ENCODE assay signal across 28 cellular contexts in genomic region chr2:59339121-59339836, GRCh38.
"Had no signal": no experiment of that assay in that cellular context is flagged by ENCODE, and none has a peak within 500 bp of the region (broad histone marks: within the 10 kb centered on the region; RNA-seq: fewer than 3 reads in every experiment).

No MANE protein-coding gene starts in this region.

- H3K27ac Mint-ChIP-seq: activated CD4-positive, alpha-beta T cell treated with anti-CD3 and anti-CD28 coated beads, Interleukin-2, amount 10 ng/mL, durations not matched to agents 7 days and 5 days; activated CD8-positive, alpha-beta memory T cell treated with anti-CD3 and anti-CD28 coated beads, Interleukin-2, amount 10 ng/mL, durations not matched to agents 7 days and 5 days; activated CD8-positive, alpha-beta T cell treated with anti-CD3 and anti-CD28 coated beads for 36 hours; activated naive CD4-positive, alpha-beta T cell treated with anti-CD3 and anti-CD28 coated beads, Interleukin-2, amount 50 U/mL, for 24 hours; endodermal cell; naive thymus-derived CD4-positive, alpha-beta T cell; stimulated activated memory B cell treated with anti-CD40 and anti-IgM and Interleukin-4, amounts not matched to agents 10 μg/mL and 1 μg/mL and 100 μg/mL, for 72 hours had no signal

- H3K4me1 Mint-ChIP-seq: activated CD4-positive, alpha-beta T cell treated with anti-CD3 and anti-CD28 coated beads, Interleukin-2, amount 10 ng/mL, durations not matched to agents 7 days and 5 days; activated CD8-positive, alpha-beta memory T cell treated with anti-CD3 and anti-CD28 coated beads, Interleukin-2, amount 10 ng/mL, durations not matched to agents 7 days and 5 days; activated naive CD4-positive, alpha-beta T cell treated with anti-CD3 and anti-CD28 coated beads, Interleukin-2, amount 50 U/mL, for 24 hours had no signal

- H3K9me3 Mint-ChIP-seq: activated CD4-positive, alpha-beta T cell treated with anti-CD3 and anti-CD28 coated beads, Interleukin-2, amount 10 ng/mL, durations not matched to agents 7 days and 5 days; activated CD8-positive, alpha-beta T cell treated with anti-CD3 and anti-CD28 coated beads for 36 hours; activated naive CD4-positive, alpha-beta T cell treated with anti-CD3 and anti-CD28 coated beads, Interleukin-2, amount 50 U/mL, for 24 hours had no signal

- H3K4me3 Mint-ChIP-seq: activated CD4-positive, alpha-beta T cell treated with anti-CD3 and anti-CD28 coated beads, Interleukin-2, amount 10 ng/mL, durations not matched to agents 7 days and 5 days; activated CD8-positive, alpha-beta memory T cell treated with anti-CD3 and anti-CD28 coated beads, Interleukin-2, amount 10 ng/mL, durations not matched to agents 7 days and 5 days; activated CD8-positive, alpha-beta T cell treated with anti-CD3 and anti-CD28 coated beads for 36 hours; activated naive CD4-positive, alpha-beta T cell treated with anti-CD3 and anti-CD28 coated beads, Interleukin-2, amount 50 U/mL, for 24 hours; endodermal cell; naive thymus-derived CD4-positive, alpha-beta T cell; stimulated activated memory B cell treated with anti-CD40 and anti-IgM and Interleukin-4, amounts not matched to agents 10 μg/mL and 1 μg/mL and 100 μg/mL, for 72 hours had no signal

- H3K27me3 Mint-ChIP-seq: activated CD4-positive, alpha-beta T cell treated with anti-CD3 and anti-CD28 coated beads, Interleukin-2, amount 10 ng/mL, durations not matched to agents 7 days and 5 days; activated CD8-positive, alpha-beta memory T cell treated with anti-CD3 and anti-CD28 coated beads, Interleukin-2, amount 10 ng/mL, durations not matched to agents 7 days and 5 days; activated naive CD4-positive, alpha-beta T cell treated with anti-CD3 and anti-CD28 coated beads, Interleukin-2, amount 50 U/mL, for 24 hours had no signal

- H3K36me3 ChIP-seq: cardiac muscle cell, esophagus squamous epithelium, gastrocnemius medialis, left lung, sigmoid colon, stomach, suprapubic skin, transverse colon, WERI-Rb-1 had no signal

- H3K4me1 ChIP-seq: body of pancreas, esophagus squamous epithelium, gastrocnemius medialis, left lung, sigmoid colon, stomach, suprapubic skin, transverse colon had no signal

- DNase-seq: activated CD4-positive, alpha-beta T cell treated with anti-CD3 and anti-CD28 coated beads, Interleukin-2, amount 10 ng/mL, durations not matched to agents 7 days and 5 days; activated CD4-positive, CD25-positive, alpha-beta regulatory T cell treated with anti-CD3 and anti-CD28 coated beads, Interleukin-2, amount 50 U/mL, for 72 hours; activated CD8-positive, alpha-beta memory T cell treated with anti-CD3 and anti-CD28 coated beads, Interleukin-2, amount 10 ng/mL, durations not matched to agents 7 days and 5 days; activated CD8-positive, alpha-beta T cell treated with anti-CD3 and anti-CD28 coated beads for 36 hours; activated gamma-delta T cell; activated T-cell treated with anti-CD3 and anti-CD28 coated beads for 4 hours; anterior cingulate cortex; body of pancreas; cortex of kidney; endodermal cell; esophagus squamous epithelium; gastrocnemius medialis; hippocampal formation; kidney glomerular epithelial cell; left lung; naive thymus-derived CD4-positive, alpha-beta T cell; retina; sigmoid colon; stimulated activated CD4-positive, alpha-beta T cell treated with anti-CD3 and anti-CD28 coated beads, Interleukin-15, amount 100 ng/mL, for 24 hours; stomach; transverse colon; WERI-Rb-1 had no signal

- ATAC-seq: activated CD8-positive, alpha-beta memory T cell treated with anti-CD3 and anti-CD28 coated beads, Interleukin-2, amount 10 ng/mL, durations not matched to agents 7 days and 5 days; activated CD8-positive, alpha-beta T cell treated with anti-CD3 and anti-CD28 coated beads for 36 hours; body of pancreas; gastrocnemius medialis; left lung; naive thymus-derived CD4-positive, alpha-beta T cell; stimulated activated memory B cell treated with anti-CD40 and anti-IgM and Interleukin-4, amounts not matched to agents 10 μg/mL and 1 μg/mL and 100 μg/mL, for 72 hours had no signal

- H3K27ac ChIP-seq: body of pancreas, cardiac muscle cell, esophagus squamous epithelium, gastrocnemius medialis, left lung, sigmoid colon, stomach, suprapubic skin, transverse colon, WERI-Rb-1 had no signal

- H3K4me3 ChIP-seq: body of pancreas, cardiac muscle cell, esophagus squamous epithelium, gastrocnemius medialis, left lung, lung, sigmoid colon, smooth muscle cell, stomach, suprapubic skin, transverse colon had no signal

- H3K9me3 ChIP-seq: body of pancreas, esophagus squamous epithelium, gastrocnemius medialis, left lung, sigmoid colon, suprapubic skin, transverse colon had no signal

- H3K36me3 Mint-ChIP-seq: activated CD8-positive, alpha-beta memory T cell treated with anti-CD3 and anti-CD28 coated beads, Interleukin-2, amount 10 ng/mL, durations not matched to agents 7 days and 5 days; activated naive CD4-positive, alpha-beta T cell treated with anti-CD3 and anti-CD28 coated beads, Interleukin-2, amount 50 U/mL, for 24 hours; naive thymus-derived CD4-positive, alpha-beta T cell; stimulated activated memory B cell treated with anti-CD40 and anti-IgM and Interleukin-4, amounts not matched to agents 10 μg/mL and 1 μg/mL and 100 μg/mL, for 72 hours had no signal

- H3K27me3 ChIP-seq: body of pancreas, cardiac muscle cell, gastrocnemius medialis, left lung, sigmoid colon, stomach, suprapubic skin, transverse colon had no signal

- H3K4me2 ChIP-seq: smooth muscle cell had no signal
